In the genomic region with DNA sequence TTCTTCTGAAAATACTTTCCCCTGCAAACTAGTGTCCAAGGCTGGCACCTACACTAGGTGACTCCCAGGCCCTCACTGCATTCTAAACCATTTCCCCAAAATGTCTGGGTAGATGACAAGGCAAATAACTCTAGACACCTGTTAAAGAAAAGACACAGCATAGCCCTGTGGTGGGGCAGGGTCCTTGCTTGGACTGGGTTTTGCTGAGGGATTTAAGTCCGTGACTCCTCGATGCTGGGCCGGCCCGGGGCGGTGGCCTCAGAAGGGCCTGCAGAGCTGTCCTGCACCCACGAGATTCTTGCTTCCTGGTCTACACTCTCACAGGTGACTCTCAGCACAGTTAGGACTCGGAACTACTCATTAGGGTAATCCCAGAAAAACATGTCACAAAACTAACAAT, we compare ENCODE assay signal across 28 cellular contexts. TPM values are rescaled to one million over a fixed set of nuclear protein-coding genes. Genes with fewer than 3 reads are reported as not detected.
DNase-seq lines count a peak whose midpoint lies in the region; ATAC-seq and TF ChIP-seq lines count a peak whose summit lies in the region.
"Had no signal": no experiment of that assay in that cellular context is flagged by ENCODE, and none has a peak within 500 bp of the region (broad histone marks: within the 10 kb centered on the region; RNA-seq: fewer than 3 reads in every experiment).

No MANE protein-coding gene starts in this region.

- peaks cover 37% of the 10 kb centered on the region for H3K4me1 ChIP-seq in DND-41 (ENCODE audit: insufficient read depth, low read length)
- peaks cover 54 to 82% of the 10 kb centered on the region in 2 experiments for H3K4me1 ChIP-seq in neutrophil (ENCODE audit: control insufficient read depth in 1 of 2, insufficient read depth in 1 of 2, low read depth in 1 of 2, low read length in 1 of 2)
- H3K4me1 ChIP-seq: testis had no signal

- no peak for TF ChIP-seq CTCF in DND-41 (IDR thresholded peaks at IDR 0.05; ENCODE audit: borderline replicate concordance, extremely low read depth, low read length, poor library complexity, severe bottlenecking)
- peak; percentile 17 for TF ChIP-seq CTCF in neutrophil (IDR thresholded peaks at IDR 0.05)
- no peak for TF ChIP-seq CTCF in HFFc6 (IDR thresholded peaks at IDR 0.05)
- TF ChIP-seq CTCF in GM13976 (IDR thresholded peaks at IDR 0.05; ENCODE audit: borderline replicate concordance, control extremely low read depth, extremely low read depth, insufficient read depth, missing control alignments) = no peak

- H3K9me3 Mint-ChIP-seq in activated T-cell treated with anti-CD3 and anti-CD28 coated beads, Interleukin-2, amount 50 U/mL, for 24 hours = no peaks in the 10 kb centered on the region
- H3K9me3 Mint-ChIP-seq in HFFc6 = no peaks in the 10 kb centered on the region
- H3K9me3 Mint-ChIP-seq: CD14-positive monocyte; nephron progenitor cell; stimulated activated naive CD8-positive, alpha-beta T cell treated with anti-CD3 and anti-CD28 coated beads, Interleukin-15, Interleukin-2, amounts not matched to agents 100 ng/mL and 50 ng/mL, for 24 hours had no signal

- H3K36me3 ChIP-seq in DND-41 (ENCODE audit: insufficient read depth, low read length) (peaks cover 24% of the 10 kb centered on the region), neutrophil (peaks cover 56% of the 10 kb centered on the region)
- H3K36me3 ChIP-seq: esophagus muscularis mucosa, pancreas had no signal

- no peaks in the 10 kb centered on the region for H3K27me3 Mint-ChIP-seq in activated T-cell treated with anti-CD3 and anti-CD28 coated beads, Interleukin-2, amount 50 U/mL, for 24 hours
- H3K27me3 Mint-ChIP-seq in HFFc6 (ENCODE audit: insufficient read depth) = peaks cover 2% of the 10 kb centered on the region; the same call in 1 of the 2 replicates
- H3K27me3 Mint-ChIP-seq: brain; stimulated activated naive CD8-positive, alpha-beta T cell treated with anti-CD3 and anti-CD28 coated beads, Interleukin-15, Interleukin-2, amounts not matched to agents 100 ng/mL and 50 ng/mL, for 24 hours had no signal

- H3K27me3 ChIP-seq in DND-41 (ENCODE audit: insufficient read depth, low read length, poor library complexity) (no peaks in the 10 kb centered on the region), neutrophil (no peaks in the 10 kb centered on the region)
- H3K27me3 ChIP-seq: dorsolateral prefrontal cortex, esophagus muscularis mucosa, foreskin keratinocyte, pancreas, testis had no signal

- no peak overlapping the region for H3K9ac ChIP-seq in DND-41 (ENCODE audit: low read depth, low read length)

- no peaks in the 10 kb centered on the region for H3K9me3 ChIP-seq in DND-41 (ENCODE audit: insufficient read depth, low read length, severe bottlenecking)
- H3K9me3 ChIP-seq in neutrophil = no peaks in the 10 kb centered on the region
- H3K9me3 ChIP-seq: esophagus muscularis mucosa, pancreas, testis had no signal

- no peak for ATAC-seq in DND-41 (ENCODE audit: insufficient read depth, low read depth)
- ATAC-seq: left ventricle myocardium superior, pancreas had no signal

- DNase-seq in activated T-cell treated with anti-CD3 and anti-CD28 coated beads, Interleukin-2, amount 50 U/mL, for 24 hours = peak; percentile 18
- no peak for DNase-seq in activated T-cell treated with anti-CD3 and anti-CD28 coated beads, Interleukin-2, amount 50 U/mL, for 48 hours
- no peak for DNase-seq in DND-41
- peak; percentile 23 for DNase-seq in activated CD8-positive, alpha-beta memory T cell treated with anti-CD3 and anti-CD28 coated beads, Interleukin-2, amount 50 U/mL, for 48 hours
- no peak for DNase-seq in HFFc6
- no peak for DNase-seq in HCEC 1CT
- DNase-seq in GM13976 (ENCODE audit: low spot score) = no peak
- DNase-seq: activated CD4-positive, alpha-beta T cell treated with anti-CD3 and anti-CD28 coated beads, Interleukin-2, amount 50 U/mL, for 1 hour; amniotic stem cell; dorsolateral prefrontal cortex; KBM-7; left ventricle myocardium superior; NCI-H1092 treated with DMSO at 0.1 percent for 48 hours; NCI-H187; NCI-H2171 treated with DMSO at 0.1 percent for 48 hours; NCI-H510A treated with DMSO at 0.1 percent for 48 hours; nephron progenitor cell; pancreas; SW 1271; testis had no signal

- H4K20me1 ChIP-seq in DND-41 (ENCODE audit: insufficient read depth, low read length) = no peaks in the 10 kb centered on the region

- peaks cover 49% of the 10 kb centered on the region for H3K36me3 Mint-ChIP-seq in activated T-cell treated with anti-CD3 and anti-CD28 coated beads, Interleukin-2, amount 50 U/mL, for 24 hours (ENCODE audit: low read depth)
- H3K36me3 Mint-ChIP-seq in HFFc6 (ENCODE audit: low read depth) = no peaks in the 10 kb centered on the region
- H3K36me3 Mint-ChIP-seq: brain had no signal

- H3K79me2 ChIP-seq in DND-41 (ENCODE audit: insufficient read depth, low read length) = peaks cover 86% of the 10 kb centered on the region

- H3K27ac ChIP-seq in DND-41 (ENCODE audit: low read length) (peak overlapping the region; percentile 19; the same call in 1 of the 2 replicates), neutrophil (peak overlapping the region; percentile 99)
- H3K27ac ChIP-seq: dorsolateral prefrontal cortex, esophagus muscularis mucosa, foreskin keratinocyte, pancreas, testis had no signal

- H3K27ac Mint-ChIP-seq in activated T-cell treated with anti-CD3 and anti-CD28 coated beads, Interleukin-2, amount 50 U/mL, for 24 hours = peak overlapping the region; percentile 47
- H3K27ac Mint-ChIP-seq in HFFc6 = no peak overlapping the region
- H3K27ac Mint-ChIP-seq: nephron progenitor cell; stimulated activated naive CD8-positive, alpha-beta T cell treated with anti-CD3 and anti-CD28 coated beads, Interleukin-15, Interleukin-2, amounts not matched to agents 100 ng/mL and 50 ng/mL, for 24 hours had no signal

- H3K4me2 ChIP-seq in DND-41 (ENCODE audit: insufficient read depth, low read length) = no peak overlapping the region

- H3K4me3 Mint-ChIP-seq in activated T-cell treated with anti-CD3 and anti-CD28 coated beads, Interleukin-2, amount 50 U/mL, for 24 hours = no peak overlapping the region
- H3K4me3 Mint-ChIP-seq in HFFc6 = no peak overlapping the region
- H3K4me3 Mint-ChIP-seq: brain; CD14-positive monocyte; nephron progenitor cell; stimulated activated naive CD8-positive, alpha-beta T cell treated with anti-CD3 and anti-CD28 coated beads, Interleukin-15, Interleukin-2, amounts not matched to agents 100 ng/mL and 50 ng/mL, for 24 hours had no signal

- H2AFZ ChIP-seq in DND-41 (ENCODE audit: low read depth, low read length) = no peak overlapping the region

- in situ Hi-C loops in GM13976 (cut with MboI; ENCODE audit: low sequenced_read_pairs, unreplicated experiment) = no loop called here

- no peak overlapping the region for H3K4me3 ChIP-seq in DND-41 (ENCODE audit: low read depth in 1 of 2, low read length in 2 of 2)
- H3K4me3 ChIP-seq in neutrophil (ENCODE audit: low read depth in 1 of 2, low read length in 1 of 2) = no peak overlapping the region
- H3K4me3 ChIP-seq: dorsolateral prefrontal cortex, esophagus muscularis mucosa, pancreas, testis had no signal

- H3K4me1 Mint-ChIP-seq in activated T-cell treated with anti-CD3 and anti-CD28 coated beads, Interleukin-2, amount 50 U/mL, for 24 hours (ENCODE audit: low read depth) = peaks cover 82% of the 10 kb centered on the region
- peaks cover 34% of the 10 kb centered on the region for H3K4me1 Mint-ChIP-seq in HFFc6 (ENCODE audit: low read depth)

RNA-seq across cellular contexts. Expression of gene MBP, which starts 55.2 kb away (rescaled TPM):
- under 1 TPM in 5 of 6 experiments, not detected in 1; 0.05 to 0.23 (median 0.12) TPM for total RNA-seq in HFFc6 (2021; fragmentation: NEBNext Ultra II Directional; extraction: Animal tissue kit (Norgen Biotek cat#: 25700))
- total RNA-seq: A172, Daoy had no signal

Comparison
In these comparisons a context has a peak if more than half of its experiments do, and no peak if none do; other contexts are left out.
1. DNase-seq: peak in activated T-cell treated with anti-CD3 and anti-CD28 coated beads, Interleukin-2, amount 50 U/mL, for 24 hours (single experiment) and activated CD8-positive, alpha-beta memory T cell treated with anti-CD3 and anti-CD28 coated beads, Interleukin-2, amount 50 U/mL, for 48 hours (single experiment); none in activated T-cell treated with anti-CD3 and anti-CD28 coated beads, Interleukin-2, amount 50 U/mL, for 48 hours (0 of 2), DND-41 (single experiment), HFFc6 (single experiment), HCEC 1CT (single experiment) and GM13976 (single experiment).